ENCODE assay signal across 1 cellular context in the genomic region with DNA sequence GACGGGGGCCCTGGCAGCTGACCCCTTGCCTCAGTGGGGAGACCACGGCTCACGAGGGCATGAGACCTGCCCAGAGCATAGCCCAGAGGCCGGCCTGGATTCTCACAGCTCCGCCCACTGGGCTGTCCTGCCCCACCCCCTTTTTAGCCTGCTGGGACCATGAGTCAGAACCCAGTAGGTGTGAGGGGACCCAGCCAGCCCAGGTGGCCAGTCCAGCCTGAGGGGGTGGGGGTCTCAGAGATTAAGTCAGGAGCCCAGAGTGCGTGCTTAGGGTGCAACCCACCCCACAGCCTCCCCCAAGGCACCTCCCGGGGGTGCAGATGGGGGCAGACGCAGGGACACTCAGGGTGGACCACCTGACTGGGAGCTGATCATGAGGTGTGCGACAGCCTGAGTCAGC.
TF ChIP-seq lines count a peak whose summit lies in the region.

No MANE protein-coding gene starts in this region.

TF ChIP-seq in K562, 482 proteins besides CTCF, POLR2A, EP300 and RAD21 (continued from another document):
- TF ChIP-seq, protein P1, sequence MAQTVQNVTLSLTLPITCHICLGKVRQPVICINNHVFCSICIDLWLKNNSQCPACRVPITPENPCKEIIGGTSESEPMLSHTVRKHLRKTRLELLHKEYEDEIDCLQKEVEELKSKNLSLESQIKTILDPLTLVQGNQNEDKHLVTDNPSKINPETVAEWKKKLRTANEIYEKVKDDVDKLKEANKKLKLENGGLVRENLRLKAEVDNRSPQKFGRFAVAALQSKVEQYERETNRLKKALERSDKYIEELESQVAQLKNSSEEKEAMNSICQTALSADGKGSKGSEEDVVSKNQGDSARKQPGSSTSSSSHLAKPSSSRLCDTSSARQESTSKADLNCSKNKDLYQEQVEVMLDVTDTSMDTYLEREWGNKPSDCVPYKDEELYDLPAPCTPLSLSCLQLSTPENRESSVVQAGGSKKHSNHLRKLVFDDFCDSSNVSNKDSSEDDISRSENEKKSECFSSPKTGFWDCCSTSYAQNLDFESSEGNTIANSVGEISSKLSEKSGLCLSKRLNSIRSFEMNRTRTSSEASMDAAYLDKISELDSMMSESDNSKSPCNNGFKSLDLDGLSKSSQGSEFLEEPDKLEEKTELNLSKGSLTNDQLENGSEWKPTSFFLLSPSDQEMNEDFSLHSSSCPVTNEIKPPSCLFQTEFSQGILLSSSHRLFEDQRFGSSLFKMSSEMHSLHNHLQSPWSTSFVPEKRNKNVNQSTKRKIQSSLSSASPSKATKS (CRISPR knock-in tag; IDR thresholded peaks at IDR 0.05): no peak
- TF ChIP-seq, protein P2, sequence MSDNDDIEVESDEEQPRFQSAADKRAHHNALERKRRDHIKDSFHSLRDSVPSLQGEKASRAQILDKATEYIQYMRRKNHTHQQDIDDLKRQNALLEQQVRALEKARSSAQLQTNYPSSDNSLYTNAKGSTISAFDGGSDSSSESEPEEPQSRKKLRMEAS (CRISPR knock-in tag; IDR thresholded peaks at IDR 0.05): 0 out of 2 replicates have a peak, but pooled peaks have one; percentile 17
- TF ChIP-seq, protein P3, sequence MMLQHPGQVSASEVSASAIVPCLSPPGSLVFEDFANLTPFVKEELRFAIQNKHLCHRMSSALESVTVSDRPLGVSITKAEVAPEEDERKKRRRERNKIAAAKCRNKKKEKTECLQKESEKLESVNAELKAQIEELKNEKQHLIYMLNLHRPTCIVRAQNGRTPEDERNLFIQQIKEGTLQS (IDR thresholded peaks at IDR 0.05): 0 out of 2 replicates have a peak, but pooled peaks have one; percentile 9
- TF ChIP-seq, protein P3 (CRISPR knock-in tag; conservative IDR thresholded peaks at IDR 0.05): no peak
- no peak for TF ChIP-seq ESRRB (CRISPR knock-in tag; IDR thresholded peaks at IDR 0.05; ENCODE audit: borderline replicate concordance)
- TF ChIP-seq L3MBTL2 (IDR thresholded peaks at IDR 0.05): peak; percentile 25; the same call in 1 of the 2 replicates
TF ChIP-seq in K562: peak in this region for 4.
